1 cellular context compared by ENCODE assay signal in genomic region chr4:76950052-76950845, GRCh38.
A peak's percentile ranks its signal among the peaks of the same experiment; 100 is the strongest.
TF ChIP-seq lines count a peak whose summit lies in the region.

No MANE protein-coding gene starts in this region.

TF ChIP-seq in HepG2, 621 proteins besides CTCF, POLR2A, EP300 and RAD21 (continued from another document and continues in another):
- 0 out of 2 replicates have a peak, but pooled peaks have one; percentile 58 for TF ChIP-seq DZIP1 (CRISPR knock-in tag; IDR thresholded peaks at IDR 0.05)
- TF ChIP-seq ETS1 (CRISPR knock-in tag; IDR thresholded peaks at IDR 0.05) = no peak
- 0 out of 2 replicates have a peak, but pooled peaks have one; percentile 53 for TF ChIP-seq SALL2 (CRISPR knock-in tag; IDR thresholded peaks at IDR 0.05)
- TF ChIP-seq HNRNPL (IDR thresholded peaks at IDR 0.05; ENCODE audit: low read depth, low read length) = peak; percentile 36; the same call in 1 of the 2 replicates
- peak; percentile 27; the same call in 1 of the 2 replicates for TF ChIP-seq MYPOP (CRISPR knock-in tag; IDR thresholded peaks at IDR 0.05)
- 0 out of 2 replicates have a peak, but pooled peaks have one; percentile 3 for TF ChIP-seq ZNF235 (CRISPR knock-in tag; IDR thresholded peaks at IDR 0.05; ENCODE audit: borderline replicate concordance)
- TF ChIP-seq FOXC1 (CRISPR knock-in tag; IDR thresholded peaks at IDR 0.05; ENCODE audit: borderline replicate concordance) = 0 out of 2 replicates have a peak, but pooled peaks have one; percentile 47
- TF ChIP-seq ZFY (CRISPR knock-in tag; IDR thresholded peaks at IDR 0.05) = peak; percentile 38; the same call in 1 of the 2 replicates
- 0 out of 2 replicates have a peak, but pooled peaks have one; percentile 30 for TF ChIP-seq KDM5A (IDR thresholded peaks at IDR 0.05; ENCODE audit: borderline replicate concordance, low read length)
- TF ChIP-seq ZNF761 (CRISPR knock-in tag; conservative IDR thresholded peaks at IDR 0.05) = no peak
- no peak for TF ChIP-seq CREM (IDR thresholded peaks at IDR 0.05)
- no peak for TF ChIP-seq CREM (CRISPR knock-in tag; IDR thresholded peaks at IDR 0.05)
- TF ChIP-seq STAG1 (CRISPR knock-in tag; IDR thresholded peaks at IDR 0.05) = peak; percentile 42
- no peak for TF ChIP-seq RERE (CRISPR knock-in tag; IDR thresholded peaks at IDR 0.05; ENCODE audit: low read depth)
- peak; percentile 57 for TF ChIP-seq HNRNPLL (IDR thresholded peaks at IDR 0.05; ENCODE audit: low read depth, low read length, poor library complexity, severe bottlenecking)
- TF ChIP-seq REPIN1 (CRISPR knock-in tag; IDR thresholded peaks at IDR 0.05; ENCODE audit: borderline replicate concordance, low read depth) = 0 out of 2 replicates have a peak, but pooled peaks have one; percentile 15
- TF ChIP-seq BRF2 (CRISPR knock-in tag; IDR thresholded peaks at IDR 0.05) = 0 out of 2 replicates have a peak, but pooled peaks have one; percentile 8
- 0 out of 2 replicates have a peak, but pooled peaks have one; percentile 18 for TF ChIP-seq BCL3 (CRISPR knock-in tag; IDR thresholded peaks at IDR 0.05)
- TF ChIP-seq ZNF232 (CRISPR knock-in tag; IDR thresholded peaks at IDR 0.05; ENCODE audit: borderline replicate concordance) = peak; percentile 22; the same call in 1 of the 2 replicates
- TF ChIP-seq ZNF780A (CRISPR knock-in tag; IDR thresholded peaks at IDR 0.05) = 0 out of 2 replicates have a peak, but pooled peaks have one; percentile 12
- 0 out of 2 replicates have a peak, but pooled peaks have one; percentile 26 for TF ChIP-seq SP2 (CRISPR knock-in tag; IDR thresholded peaks at IDR 0.05)
- no peak for TF ChIP-seq LCORL (IDR thresholded peaks at IDR 0.05)
- TF ChIP-seq LCORL (CRISPR knock-in tag; IDR thresholded peaks at IDR 0.05) = no peak
- TF ChIP-seq ASH2L (IDR thresholded peaks at IDR 0.05; ENCODE audit: insufficient read length, low read depth, low read length) = peak; percentile 7
- 0 out of 2 replicates have a peak, but pooled peaks have one; percentile 20 for TF ChIP-seq TFE3 (CRISPR knock-in tag; IDR thresholded peaks at IDR 0.05)
- TF ChIP-seq ZBTB2 (CRISPR knock-in tag; IDR thresholded peaks at IDR 0.05; ENCODE audit: low read depth) = 0 out of 2 replicates have a peak, but pooled peaks have one; percentile 8
- peak; percentile 9; the same call in 1 of the 2 replicates for TF ChIP-seq MXD4 (CRISPR knock-in tag; IDR thresholded peaks at IDR 0.05)
- TF ChIP-seq GABPB1 (CRISPR knock-in tag; IDR thresholded peaks at IDR 0.05) = peak; percentile 23; the same call in 1 of the 2 replicates
- TF ChIP-seq SNRNP70 (IDR thresholded peaks at IDR 0.05; ENCODE audit: low read depth, low read length) = no peak
- no peak for TF ChIP-seq ZNF362 (CRISPR knock-in tag; IDR thresholded peaks at IDR 0.05; ENCODE audit: borderline replicate concordance)
- TF ChIP-seq ZNF234 (CRISPR knock-in tag; conservative IDR thresholded peaks at IDR 0.05) = no peak
- no peak; the same call in 1 of the 2 replicates for TF ChIP-seq SAP130 (CRISPR knock-in tag; IDR thresholded peaks at IDR 0.05; ENCODE audit: low read depth)
- TF ChIP-seq TOPORS (CRISPR knock-in tag; IDR thresholded peaks at IDR 0.05) = no peak
- TF ChIP-seq ZZZ3 (CRISPR knock-in tag; IDR thresholded peaks at IDR 0.05; ENCODE audit: borderline replicate concordance) = no peak
- no peak for TF ChIP-seq ZNF775 (CRISPR knock-in tag; IDR thresholded peaks at IDR 0.05; ENCODE audit: borderline replicate concordance)
- TF ChIP-seq FOXO4 (CRISPR knock-in tag; conservative IDR thresholded peaks at IDR 0.05) = no peak
- no peak for TF ChIP-seq RFXANK (CRISPR knock-in tag; IDR thresholded peaks at IDR 0.05)
